In the genomic region with DNA sequence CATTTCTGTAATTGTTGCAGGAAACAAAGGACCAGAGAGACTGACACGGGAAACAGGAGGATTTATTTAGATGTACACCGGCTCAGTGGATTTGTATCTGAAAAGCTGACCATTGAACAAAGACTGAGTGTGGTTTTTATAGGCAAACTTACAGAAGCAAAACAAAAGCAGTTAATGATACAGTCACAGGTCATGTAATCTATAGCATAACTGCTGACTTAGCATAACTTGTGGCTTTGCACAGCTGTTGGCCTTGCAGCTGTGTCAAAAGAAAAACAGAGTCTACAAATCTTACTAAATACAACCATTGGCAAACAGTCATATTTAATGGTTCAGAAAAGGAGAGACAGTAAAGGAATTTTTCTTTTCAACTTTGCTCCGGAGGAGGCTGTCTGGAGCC, we compare ENCODE assay signal across 12 cellular contexts. TPM values are rescaled to one million over a fixed set of nuclear protein-coding genes. Genes with fewer than 3 reads are reported as not detected.
DNase-seq lines count a peak whose midpoint lies in the region; ATAC-seq and TF ChIP-seq lines count a peak whose summit lies in the region.
"Had no signal": no experiment of that assay in that cellular context is flagged by ENCODE, and none has a peak within 500 bp of the region (broad histone marks: within the 10 kb centered on the region; RNA-seq: fewer than 3 reads in every experiment).

No MANE protein-coding gene starts in this region.

- ATAC-seq in HG02981 (IDR thresholded peaks at IDR 0.05; ENCODE audit: unreplicated experiment), result no peak
- ATAC-seq in GM19452 (IDR thresholded peaks at IDR 0.05; ENCODE audit: unreplicated experiment), result no peak

- H3K36me3 Mint-ChIP-seq in HFFc6 (ENCODE audit: low read depth), result peaks cover 31% of the 10 kb centered on the region
- H3K36me3 Mint-ChIP-seq in activated T-helper 1 cell treated with anti-CD3 and anti-CD28 coated beads, Interleukin-12 subunit alpha, Interleukin-12 subunit beta, Interleukin-2, Interleukin-4 antibody, amounts not matched to agents 30 ng/mL and 10 ng/mL and 1 ng/mL, durations not matched to agents 14 hours and 24 hours and 36 hours (ENCODE audit: low read depth), result peaks cover 22% of the 10 kb centered on the region

- no peaks in the 10 kb centered on the region for H3K27me3 ChIP-seq in muscle layer of colon (ENCODE audit: control insufficient read depth in 1 of 2, insufficient read depth in 2 of 2, low read length in 2 of 2)

- peaks cover 1% of the 10 kb centered on the region; the same call in 1 of the 2 replicates for H3K27me3 Mint-ChIP-seq in HFFc6 (ENCODE audit: insufficient read depth)
- H3K27me3 Mint-ChIP-seq in activated T-helper 1 cell treated with anti-CD3 and anti-CD28 coated beads, Interleukin-12 subunit alpha, Interleukin-12 subunit beta, Interleukin-2, Interleukin-4 antibody, amounts not matched to agents 30 ng/mL and 10 ng/mL and 1 ng/mL, durations not matched to agents 14 hours and 24 hours and 36 hours (ENCODE audit: insufficient read depth), result peaks cover 6% of the 10 kb centered on the region

- no peaks in the 10 kb centered on the region for H3K9me3 ChIP-seq in muscle layer of colon (ENCODE audit: low read length)

- H3K4me1 ChIP-seq in muscle layer of colon (ENCODE audit: insufficient read depth, low read length), result peaks cover 31% of the 10 kb centered on the region

- H3K27ac ChIP-seq in C4-2B (peak overlapping the region; percentile 10; the same call in 1 of the 2 replicates), muscle layer of colon (ENCODE audit: low read depth, low read length) (peak overlapping the region; percentile 49)

- H3K36me3 ChIP-seq in muscle layer of colon (ENCODE audit: insufficient read depth, low read length), result no peaks in the 10 kb centered on the region

- no peaks in the 10 kb centered on the region for H3K9me3 Mint-ChIP-seq in HFFc6
- no peaks in the 10 kb centered on the region for H3K9me3 Mint-ChIP-seq in activated T-helper 1 cell treated with anti-CD3 and anti-CD28 coated beads, Interleukin-12 subunit alpha, Interleukin-12 subunit beta, Interleukin-2, Interleukin-4 antibody, amounts not matched to agents 30 ng/mL and 10 ng/mL and 1 ng/mL, durations not matched to agents 14 hours and 24 hours and 36 hours

- TF ChIP-seq CTCF in C4-2B (conservative IDR thresholded peaks at IDR 0.05), result no peak
- TF ChIP-seq CTCF in HFFc6 (IDR thresholded peaks at IDR 0.05), result no peak

- no peak overlapping the region for H3K4me3 ChIP-seq in muscle layer of colon (ENCODE audit: low read depth in 1 of 2, low read length in 2 of 2)

- H3K4me3 Mint-ChIP-seq in HFFc6, result peak overlapping the region; percentile 56
- peak overlapping the region; percentile 76 for H3K4me3 Mint-ChIP-seq in activated T-helper 1 cell treated with anti-CD3 and anti-CD28 coated beads, Interleukin-12 subunit alpha, Interleukin-12 subunit beta, Interleukin-2, Interleukin-4 antibody, amounts not matched to agents 30 ng/mL and 10 ng/mL and 1 ng/mL, durations not matched to agents 14 hours and 24 hours and 36 hours

- H3K9ac ChIP-seq in muscle layer of colon (ENCODE audit: low read length), result no peak overlapping the region

- H3K4me1 Mint-ChIP-seq in HFFc6 (ENCODE audit: low read depth), result peaks cover 16% of the 10 kb centered on the region
- peaks cover 30% of the 10 kb centered on the region for H3K4me1 Mint-ChIP-seq in activated T-helper 1 cell treated with anti-CD3 and anti-CD28 coated beads, Interleukin-12 subunit alpha, Interleukin-12 subunit beta, Interleukin-2, Interleukin-4 antibody, amounts not matched to agents 30 ng/mL and 10 ng/mL and 1 ng/mL, durations not matched to agents 14 hours and 24 hours and 36 hours (ENCODE audit: low read depth)

- peak overlapping the region; percentile 31; the same call in 1 of the 2 replicates for H3K27ac Mint-ChIP-seq in HFFc6
- no peak overlapping the region for H3K27ac Mint-ChIP-seq in activated T-helper 1 cell treated with anti-CD3 and anti-CD28 coated beads, Interleukin-12 subunit alpha, Interleukin-12 subunit beta, Interleukin-2, Interleukin-4 antibody, amounts not matched to agents 30 ng/mL and 10 ng/mL and 1 ng/mL, durations not matched to agents 14 hours and 24 hours and 36 hours

- intact Hi-C loops in activated T-helper 1 cell treated with anti-CD3 and anti-CD28 coated beads, Interleukin-12 subunit alpha, Interleukin-12 subunit beta, Interleukin-2, Interleukin-4 antibody, amounts not matched to agents 30 ng/mL and 10 ng/mL and 1 ng/mL, durations not matched to agents 14 hours and 24 hours and 36 hours (cut with micrococcal nuclease), result loop anchor here (2.0 to 10.0 kb wide), 6 partner anchors 71 to 547 kb away; partner anchors contain the start of genes ANGPTL6, DNMT1, PPAN and RAVER1

- DNase-seq in HFFc6 (no peak), NCI-H748 treated with DMSO at 0.1 percent for 48 hours (lab: John Stamatoyannopoulos, UW) (no peak), AG08396 (ENCODE audit: low spot score) (no peak)
- no peak for DNase-seq in activated T-helper 1 cell treated with anti-CD3 and anti-CD28 coated beads, Interleukin-12 subunit alpha, Interleukin-12 subunit beta, Interleukin-2, Interleukin-4 antibody, amounts not matched to agents 30 ng/mL and 10 ng/mL and 1 ng/mL, durations not matched to agents 14 hours and 24 hours and 36 hours (ENCODE audit: low spot score)
- DNase-seq: cerebellar nuclear complex, GOT3, NCI-H2029 treated with DMSO at 0.1 percent for 48 hours, T-helper 9 cell had no signal

RNA-seq across cellular contexts. Expression of gene ILF3, which starts 2.3 kb away (rescaled TPM):
- total RNA-seq in HFFc6 (2021; fragmentation: NEBNext Ultra II Directional; extraction: Animal tissue kit (Norgen Biotek cat#: 25700)), result 100 to 1,000 TPM; 227 to 298 (median 277) TPM
- 536 and 558 TPM in 2 replicates for total RNA-seq in activated T-helper 1 cell treated with anti-CD3 and anti-CD28 coated beads, Interleukin-12 subunit alpha, Interleukin-12 subunit beta, Interleukin-2, Interleukin-4 antibody, amounts not matched to agents 30 ng/mL and 10 ng/mL and 1 ng/mL, durations not matched to agents 14 hours and 24 hours and 36 hours

RNA-seq across cellular contexts. Expression of gene SLC44A2, which starts 26.5 kb away (rescaled TPM):
- 100 to 1,000 TPM; 156 to 190 (median 166) TPM for total RNA-seq in HFFc6 (2021; fragmentation: NEBNext Ultra II Directional; extraction: Animal tissue kit (Norgen Biotek cat#: 25700))
- total RNA-seq in activated T-helper 1 cell treated with anti-CD3 and anti-CD28 coated beads, Interleukin-12 subunit alpha, Interleukin-12 subunit beta, Interleukin-2, Interleukin-4 antibody, amounts not matched to agents 30 ng/mL and 10 ng/mL and 1 ng/mL, durations not matched to agents 14 hours and 24 hours and 36 hours, result 92.9 and 94.4 TPM in 2 replicates

RNA-seq across cellular contexts. Expression of gene QTRT1, which starts 49.4 kb away (rescaled TPM):
- total RNA-seq in HFFc6 (2021; fragmentation: NEBNext Ultra II Directional; extraction: Animal tissue kit (Norgen Biotek cat#: 25700)), result 10 to 100 TPM; 28.6 to 36.8 (median 35.0) TPM
- total RNA-seq in activated T-helper 1 cell treated with anti-CD3 and anti-CD28 coated beads, Interleukin-12 subunit alpha, Interleukin-12 subunit beta, Interleukin-2, Interleukin-4 antibody, amounts not matched to agents 30 ng/mL and 10 ng/mL and 1 ng/mL, durations not matched to agents 14 hours and 24 hours and 36 hours, result 93.7 and 101 TPM in 2 replicates
